In genomic region chr1:43558346-43558841, GRCh38 we compare ENCODE assay signal across 11 cellular contexts. TPM values are rescaled to one million over a fixed set of nuclear protein-coding genes. Genes with fewer than 3 reads are reported as not detected.
A peak's percentile ranks its signal among the peaks of the same experiment; 100 is the strongest.
DNase-seq lines count a peak whose midpoint lies in the region; ATAC-seq and TF ChIP-seq lines count a peak whose summit lies in the region.
"Had no signal": no experiment of that assay in that cellular context is flagged by ENCODE, and none has a peak within 500 bp of the region (broad histone marks: within the 10 kb centered on the region; RNA-seq: fewer than 3 reads in every experiment).

No MANE protein-coding gene starts in this region.

- intact Hi-C loops in sigmoid colon (cut with DNase I): no loop called here

- DNase-seq in H7 (peak; percentile 90), SW480 (ENCODE audit: low spot score) (peak; percentile 21), sigmoid colon (peak; percentile 73), dermis blood vessel endothelial cell (no peak), NCI-H2081 treated with DMSO at 0.1 percent for 48 hours (lab: John Stamatoyannopoulos, UW) (no peak)
- DNase-seq: stimulated activated naive CD4-positive, alpha-beta T cell had no signal

- no peaks in the 10 kb centered on the region for H3K27me3 ChIP-seq in H7 (ENCODE audit: control insufficient read depth, insufficient read depth, low read length)
- H3K27me3 ChIP-seq in iPS-18a (ENCODE audit: control insufficient read depth, insufficient read depth, low read length): no peaks in the 10 kb centered on the region
- no peaks in the 10 kb centered on the region for H3K27me3 ChIP-seq in sigmoid colon

- 7 to 34% methylated on average over 21 of the region's 21 CpGs for WGBS in sigmoid colon, 2 donors

- no peak overlapping the region for H3K27ac ChIP-seq in iPS-18a (ENCODE audit: low read length)
- H3K27ac ChIP-seq in sigmoid colon: peak overlapping the region; percentile 78 to 88 (median 84)

- no peaks in the 10 kb centered on the region for H3K9me3 ChIP-seq in iPS-18a (ENCODE audit: control insufficient read depth, low read depth, low read length)
- H3K9me3 ChIP-seq in sigmoid colon: no peaks in the 10 kb centered on the region

- ATAC-seq in GM19455 (IDR thresholded peaks at IDR 0.05; ENCODE audit: unreplicated experiment): no peak
- ATAC-seq in HG02610 (IDR thresholded peaks at IDR 0.05; ENCODE audit: unreplicated experiment): no peak
- ATAC-seq: Panc1 had no signal

- peaks cover 6% of the 10 kb centered on the region for H3K4me1 ChIP-seq in iPS-18a (ENCODE audit: control insufficient read depth, low read depth, low read length)
- H3K4me1 ChIP-seq in sigmoid colon: peaks cover 0 to 39% (median 33%) of the 10 kb centered on the region in 4 donors

- TF ChIP-seq POLR2A in sigmoid colon (IDR thresholded peaks at IDR 0.05): no peak

- H3K36me3 ChIP-seq in H7 (replicated peaks; ENCODE audit: control insufficient read depth, insufficient read depth, low read length) (peaks cover 8% of the 10 kb centered on the region), iPS-18a (ENCODE audit: control insufficient read depth, low read depth, low read length) (peaks cover 22% of the 10 kb centered on the region), sigmoid colon (peaks cover 6 to 28% (median 10%) of the 10 kb centered on the region in 4 donors)

- no peak for TF ChIP-seq EP300 in sigmoid colon (IDR thresholded peaks at IDR 0.05)

- no peak overlapping the region for H3K9ac ChIP-seq in iPS-18a (ENCODE audit: low read length)

- TF ChIP-seq CTCF in sigmoid colon (IDR thresholded peaks at IDR 0.05): no peak

- H3K4me3 ChIP-seq in H7 (ENCODE audit: insufficient read depth, low read depth, low read length) (no peak overlapping the region; the same call in 1 of the 2 replicates), iPS-18a (ENCODE audit: low read length) (peak overlapping the region; percentile 14), sigmoid colon (peak overlapping the region in 2 of 4 donors; percentile 7 to 9)
- H3K4me3 ChIP-seq: coronary artery had no signal

RNA-seq across cellular contexts. Expression of gene PTPRF, which starts 27.7 kb away (rescaled TPM):
- total RNA-seq in H7 (2014; rRNA removed; shearing (Covaris generic)): 64.1 and 79.8 TPM in 2 replicates
- total RNA-seq in sigmoid colon (10 to 100 TPM; 38.2 to 78.7 (median 42.9) TPM), dermis blood vessel endothelial cell (108 and 353 TPM in 2 replicates)
- 100 to 1,000 TPM in 1 of 3 donors, 10 to 100 TPM in 2; 18.6 to 125 (median 31.7) TPM for polyA plus RNA-seq in sigmoid colon

Comparison
In these comparisons a context has a peak if more than half of its experiments do, and no peak if none do; other contexts are left out.
1. DNase-seq: peak in H7 (single experiment), SW480 (single experiment) and sigmoid colon (single experiment); none in dermis blood vessel endothelial cell (single experiment) and NCI-H2081 treated with DMSO at 0.1 percent for 48 hours (single experiment).